Comparison of ENCODE assay signal across 8 cellular contexts in the genomic region with DNA sequence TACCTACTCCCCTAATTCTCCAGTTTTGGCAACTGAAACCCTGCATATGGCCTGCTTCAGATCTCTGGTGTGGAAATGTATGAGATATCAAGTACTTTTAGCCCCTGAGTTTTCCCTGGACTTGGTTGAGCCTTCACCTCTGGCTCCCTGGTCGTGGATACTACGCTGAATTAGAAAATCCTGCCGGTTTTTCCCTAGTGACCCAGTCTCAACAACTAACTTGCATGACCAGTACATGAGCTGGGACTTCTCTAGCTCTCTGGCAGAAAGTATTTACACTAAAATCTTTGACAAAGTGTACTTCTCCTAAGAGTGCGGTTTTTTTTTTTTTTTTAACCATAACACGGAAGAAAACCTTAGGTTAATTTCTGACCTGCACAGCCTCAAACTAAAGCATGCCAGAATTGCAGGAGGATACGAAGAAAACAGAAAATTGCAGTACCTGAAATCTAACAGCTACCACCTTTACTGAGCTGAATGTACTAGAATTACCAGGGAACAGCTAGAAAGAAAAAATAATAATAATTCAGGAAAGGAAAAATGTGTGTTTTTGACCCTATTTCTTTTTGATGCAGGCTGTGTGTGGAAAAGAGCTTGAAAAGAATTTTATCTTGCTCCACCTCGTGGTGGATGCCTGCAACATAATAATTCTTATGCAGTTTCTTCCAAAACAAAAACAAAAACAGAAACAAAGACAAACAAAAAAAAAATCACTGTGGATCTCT.
A peak's percentile ranks its signal among the peaks of the same experiment; 100 is the strongest.
DNase-seq lines count a peak whose midpoint lies in the region; ATAC-seq and TF ChIP-seq lines count a peak whose summit lies in the region.

No MANE protein-coding gene starts in this region.

- H2BK120ac ChIP-seq in mesendoderm (ENCODE audit: low read depth, low read length), result peak overlapping the region; percentile 12

- H3K4me1 ChIP-seq in mesendoderm (ENCODE audit: control insufficient read depth, low read depth, low read length), result no peaks in the 10 kb centered on the region

- no peak overlapping the region for H3K18ac ChIP-seq in mesendoderm (ENCODE audit: low read length)

- H2BK15ac ChIP-seq in mesendoderm (replicated peaks; ENCODE audit: low read depth), result no peak overlapping the region

- ATAC-seq in GM21390 (IDR thresholded peaks at IDR 0.05; ENCODE audit: unreplicated experiment), result no peak
- ATAC-seq in activated CD8-positive, alpha-beta memory T cell treated with anti-CD3 and anti-CD28 coated beads, Interleukin-2, amount 10 ng/mL, durations not matched to agents 7 days and 5 days, result no peak

- CTCF ChIA-PET in MCF 10A (lab: Yijun Ruan, JAX), result interaction anchor here (0.5 to 6.1 kb wide), 52 partner anchors 8 to 1410 kb away, joined by 3 to 159 read pairs (median 4); partner anchors contain the start of gene IL1RAP
- CTCF ChIA-PET in activated CD8-positive, alpha-beta memory T cell treated with anti-CD3 and anti-CD28 coated beads, Interleukin-2, amount 10 ng/mL, durations not matched to agents 7 days and 5 days (lab: Charles Lee), result interaction anchor here (0.7 to 2.4 kb wide), 6 partner anchors 37 to 304 kb away, joined by 3 to 6 read pairs (median 3); no protein-coding TSS in a partner anchor

- no peaks in the 10 kb centered on the region for H3K79me1 ChIP-seq in mesendoderm (ENCODE audit: low read length)

- POLR2A ChIA-PET in MCF 10A (lab: Yijun Ruan, JAX), result interaction anchor here (0.6 to 3.8 kb wide), 13 partner anchors 13 to 467 kb away, joined by 3 to 40 read pairs (median 3); partner anchors contain the start of gene IL1RAP

- H3K4ac ChIP-seq in mesendoderm (ENCODE audit: low read depth, low read length), result peak overlapping the region; percentile 70

- intact Hi-C loops in MCF 10A (cut with micrococcal nuclease), result loop anchor here (1.0 to 5.0 kb wide), 7 partner anchors 165 to 736 kb away; partner anchors contain the start of gene TMEM207

- H3K56ac ChIP-seq in mesendoderm (ENCODE audit: low read length), result no peak overlapping the region

- no peak overlapping the region for H4K5ac ChIP-seq in mesendoderm (ENCODE audit: low read length)

- H2AK5ac ChIP-seq in mesendoderm (ENCODE audit: low read length), result no peak overlapping the region

- no peaks in the 10 kb centered on the region for H3K27me3 Mint-ChIP-seq in MCF 10A (ENCODE audit: insufficient read depth, unreplicated experiment)
- H3K27me3 Mint-ChIP-seq in activated CD8-positive, alpha-beta memory T cell treated with anti-CD3 and anti-CD28 coated beads, Interleukin-2, amount 10 ng/mL, durations not matched to agents 7 days and 5 days, result peaks cover 11% of the 10 kb centered on the region

- no peak overlapping the region for H4K8ac ChIP-seq in mesendoderm (ENCODE audit: low read depth, low read length)

- TF ChIP-seq CTCF in LNCaP clone FGC (IDR thresholded peaks at IDR 0.05; ENCODE audit: control insufficient read depth, extremely low read depth, insufficient read depth) (peak; percentile 51), MCF 10A (IDR thresholded peaks at IDR 0.05; ENCODE audit: unreplicated experiment) (peak; percentile 53)

- H3K27ac Mint-ChIP-seq in MCF 10A (ENCODE audit: low read depth, unreplicated experiment), result no peak overlapping the region
- H3K27ac Mint-ChIP-seq in activated CD8-positive, alpha-beta memory T cell treated with anti-CD3 and anti-CD28 coated beads, Interleukin-2, amount 10 ng/mL, durations not matched to agents 7 days and 5 days, result no peak overlapping the region

- WGBS in mesendoderm (ENCODE audit: extremely low coverage, insufficient coverage, low lambda C conversion rate), result no CpG with 5 or more reads among the region's 7 CpGs

- H2BK5ac ChIP-seq in mesendoderm (ENCODE audit: low read length), result no peak overlapping the region

- H3K4me3 Mint-ChIP-seq in MCF 10A (ENCODE audit: unreplicated experiment), result no peak overlapping the region
- no peak overlapping the region for H3K4me3 Mint-ChIP-seq in activated CD8-positive, alpha-beta memory T cell treated with anti-CD3 and anti-CD28 coated beads, Interleukin-2, amount 10 ng/mL, durations not matched to agents 7 days and 5 days

- H3K4me3 ChIP-seq in LNCaP clone FGC (ENCODE audit: low read depth, low read length), result no peak overlapping the region
- H3K4me3 ChIP-seq in mesendoderm (ENCODE audit: low read length), result no peak overlapping the region

- H3K36me3 Mint-ChIP-seq in MCF 10A (ENCODE audit: insufficient read depth, unreplicated experiment), result no peaks in the 10 kb centered on the region
- no peaks in the 10 kb centered on the region for H3K36me3 Mint-ChIP-seq in activated CD8-positive, alpha-beta memory T cell treated with anti-CD3 and anti-CD28 coated beads, Interleukin-2, amount 10 ng/mL, durations not matched to agents 7 days and 5 days

- DNase-seq in EH (ENCODE audit: low read depth) (peak; percentile 45), LNCaP clone FGC (ENCODE audit: low read depth) (peak; percentile 10), MCF 10A (ENCODE audit: unreplicated experiment) (peak; percentile 47), mesendoderm (peak; percentile 45), NCI-H446 (lab: John Stamatoyannopoulos, UW) (no peak), activated T-cell treated with anti-CD3 and anti-CD28 coated beads for 4 hours (no peak)
- DNase-seq in activated CD8-positive, alpha-beta memory T cell treated with anti-CD3 and anti-CD28 coated beads, Interleukin-2, amount 10 ng/mL, durations not matched to agents 7 days and 5 days, result no peak

- H3K27me3 ChIP-seq in mesendoderm (ENCODE audit: insufficient read depth, low read length, poor library complexity), result no peaks in the 10 kb centered on the region

- H3K9ac ChIP-seq in mesendoderm (ENCODE audit: low read length), result no peak overlapping the region

- H3K4me2 ChIP-seq in mesendoderm (ENCODE audit: low read length), result no peak overlapping the region

- no peaks in the 10 kb centered on the region for H3K79me2 ChIP-seq in mesendoderm (ENCODE audit: control insufficient read depth, insufficient read depth, low read length)

- H3K23ac ChIP-seq in mesendoderm (ENCODE audit: low read length), result no peak overlapping the region

- no peaks in the 10 kb centered on the region for H3K36me3 ChIP-seq in mesendoderm (ENCODE audit: control insufficient read depth, insufficient read depth, low read length)

- no peak overlapping the region for H3K27ac ChIP-seq in mesendoderm (ENCODE audit: low read depth, low read length)

- BruUV-seq in MCF 10A (replicated peaks; lab: Mats Ljungman, UMichigan), result no TSS peak

- H3K4me1 Mint-ChIP-seq in MCF 10A (ENCODE audit: insufficient read depth, unreplicated experiment), result peaks cover 14% of the 10 kb centered on the region
- H3K4me1 Mint-ChIP-seq in activated CD8-positive, alpha-beta memory T cell treated with anti-CD3 and anti-CD28 coated beads, Interleukin-2, amount 10 ng/mL, durations not matched to agents 7 days and 5 days, result peaks cover 7% of the 10 kb centered on the region

- H3K9me3 Mint-ChIP-seq in MCF 10A (ENCODE audit: unreplicated experiment), result no peaks in the 10 kb centered on the region
- H3K9me3 Mint-ChIP-seq in activated CD8-positive, alpha-beta memory T cell treated with anti-CD3 and anti-CD28 coated beads, Interleukin-2, amount 10 ng/mL, durations not matched to agents 7 days and 5 days (ENCODE audit: low read depth), result no peaks in the 10 kb centered on the region

Comparison
In these comparisons a context has a peak if more than half of its experiments do, and no peak if none do; other contexts are left out.
1. DNase-seq: peak in EH (single experiment), LNCaP clone FGC (single experiment), MCF 10A (single experiment) and mesendoderm (single experiment); none in activated CD8-positive, alpha-beta memory T cell treated with anti-CD3 and anti-CD28 coated beads, Interleukin-2, amount 10 ng/mL, durations not matched to agents 7 days and 5 days (single experiment), NCI-H446 (0 of 2) and activated T-cell treated with anti-CD3 and anti-CD28 coated beads for 4 hours (single experiment).